1 cellular context compared by ENCODE assay signal in the genomic region with DNA sequence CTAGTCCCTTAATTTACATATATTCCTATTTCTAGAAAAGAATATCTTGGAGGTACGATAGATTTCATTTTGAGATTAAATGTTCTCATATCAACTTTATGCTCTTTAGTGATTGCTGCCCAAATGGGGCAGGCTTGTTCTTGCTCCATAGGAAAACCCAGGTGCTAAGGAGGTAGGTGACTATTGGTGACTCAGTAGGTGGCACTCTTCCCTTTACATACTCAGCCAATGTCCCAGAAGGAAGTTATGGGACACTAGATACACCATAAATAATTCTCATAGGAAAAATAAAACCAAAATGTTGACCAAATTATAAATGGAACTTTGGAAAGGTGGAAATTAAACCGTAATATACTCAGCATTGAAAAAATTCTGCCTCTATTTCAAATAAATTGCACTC.
TF ChIP-seq lines count a peak whose summit lies in the region.

No MANE protein-coding gene starts in this region.

TF ChIP-seq in K562, 482 proteins besides CTCF, POLR2A, EP300 and RAD21 (continued from another document):
- no peak for TF ChIP-seq PHB (CRISPR knock-in tag; IDR thresholded peaks at IDR 0.05)
- TF ChIP-seq ZNF436 (CRISPR knock-in tag; IDR thresholded peaks at IDR 0.05) = no peak
- no peak for TF ChIP-seq XRCC3 (IDR thresholded peaks at IDR 0.05)
- TF ChIP-seq, protein P1, sequence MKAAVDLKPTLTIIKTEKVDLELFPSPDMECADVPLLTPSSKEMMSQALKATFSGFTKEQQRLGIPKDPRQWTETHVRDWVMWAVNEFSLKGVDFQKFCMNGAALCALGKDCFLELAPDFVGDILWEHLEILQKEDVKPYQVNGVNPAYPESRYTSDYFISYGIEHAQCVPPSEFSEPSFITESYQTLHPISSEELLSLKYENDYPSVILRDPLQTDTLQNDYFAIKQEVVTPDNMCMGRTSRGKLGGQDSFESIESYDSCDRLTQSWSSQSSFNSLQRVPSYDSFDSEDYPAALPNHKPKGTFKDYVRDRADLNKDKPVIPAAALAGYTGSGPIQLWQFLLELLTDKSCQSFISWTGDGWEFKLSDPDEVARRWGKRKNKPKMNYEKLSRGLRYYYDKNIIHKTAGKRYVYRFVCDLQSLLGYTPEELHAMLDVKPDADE (conservative IDR thresholded peaks at IDR 0.05; ENCODE audit: control insufficient read depth, low read depth, low read length) = no peak
- TF ChIP-seq TBP (optimal IDR thresholded peaks at IDR 0.05; ENCODE audit: low read depth, low read length) = no peak
- TF ChIP-seq SMARCA4 (IDR thresholded peaks at IDR 0.05) = no peak
- no peak for TF ChIP-seq CBFA2T2 (conservative IDR thresholded peaks at IDR 0.05)
- no peak for TF ChIP-seq CXXC5 (CRISPR knock-in tag; IDR thresholded peaks at IDR 0.05)
- no peak for TF ChIP-seq RBM14 (IDR thresholded peaks at IDR 0.05; ENCODE audit: borderline replicate concordance, insufficient read depth, low read depth, low read length)
- no peak for TF ChIP-seq SIN3B (IDR thresholded peaks at IDR 0.05; ENCODE audit: low read depth)
TF ChIP-seq in K562: peak in this region for 0.
